8 cellular contexts compared by ENCODE assay signal in the genomic region with DNA sequence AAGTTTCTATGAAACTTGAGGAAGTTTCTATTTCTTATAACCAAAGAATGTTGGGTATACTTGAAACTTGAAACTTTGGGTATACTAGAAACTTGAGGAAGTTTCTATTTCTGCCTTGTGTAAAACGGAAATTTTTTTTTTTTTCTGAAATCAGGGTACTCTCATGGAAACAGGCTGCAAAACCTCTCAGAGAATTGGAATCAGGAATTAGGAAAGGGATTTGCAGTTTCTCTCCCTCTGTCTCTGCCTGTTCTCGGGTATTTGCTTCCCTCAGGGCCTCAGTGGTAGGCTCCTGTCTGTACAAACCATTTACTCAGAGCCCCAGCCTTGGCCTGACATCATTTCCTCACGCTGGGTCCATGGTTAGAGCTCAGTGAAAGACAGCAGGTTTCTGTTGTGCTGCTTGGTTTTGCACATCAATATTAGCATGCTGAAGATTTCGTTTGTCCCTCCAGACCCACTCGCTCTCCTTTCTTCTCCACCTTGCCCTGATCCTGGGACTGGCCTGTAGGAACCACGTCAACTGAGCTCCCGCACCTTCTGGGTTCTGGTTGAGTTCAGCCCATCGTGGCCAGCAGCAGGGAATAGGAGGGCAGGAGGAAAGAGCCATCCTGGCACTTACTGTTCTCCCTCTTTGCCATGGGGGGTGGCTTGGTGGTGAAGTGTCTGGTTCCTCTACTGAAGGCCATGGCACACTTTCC.
DNase-seq lines count a peak whose midpoint lies in the region; ATAC-seq and TF ChIP-seq lines count a peak whose summit lies in the region.

No MANE protein-coding gene starts in this region.

- peaks cover 2% of the 10 kb centered on the region for H3K9me3 Mint-ChIP-seq in activated CD4-positive, alpha-beta memory T cell treated with anti-CD3 and anti-CD28 coated beads for 36 hours

- DNase-seq in CD1c-positive myeloid dendritic cell (ENCODE audit: extremely low spot score) (peak; percentile 68), fibroblast of pulmonary artery (ENCODE audit: low read depth) (peak; percentile 37), smooth muscle cell of the brain vasculature (ENCODE audit: low read depth, low spot score) (peak; percentile 75), NCI-H187 treated with DMSO at 0.1 percent for 48 hours (lab: John Stamatoyannopoulos, UW) (no peak), NCI-H1048 (lab: John Stamatoyannopoulos, UW) (no peak)
- peak; percentile 63 for DNase-seq in activated CD4-positive, alpha-beta memory T cell treated with anti-CD3 and anti-CD28 coated beads for 36 hours

- POLR2A ChIA-PET in activated CD4-positive, alpha-beta memory T cell treated with anti-CD3 and anti-CD28 coated beads for 36 hours (lab: Charles Lee): interaction anchor here (0.8 to 1.4 kb wide), 3 partner anchors 38 to 292 kb away, joined by 3 to 4 read pairs (median 3); no protein-coding TSS in a partner anchor

- intact Hi-C loops in activated CD4-positive, alpha-beta memory T cell treated with anti-CD3 and anti-CD28 coated beads for 36 hours (cut with micrococcal nuclease): loop anchor here (1.0 kb wide), 1 partner anchor 37 kb away; no protein-coding TSS in a partner anchor

- no peak overlapping the region for H3K4me3 ChIP-seq in fibroblast of pulmonary artery (replicated peaks; ENCODE audit: low read depth, low read length)

- peaks cover 35% of the 10 kb centered on the region for H3K4me1 Mint-ChIP-seq in activated CD4-positive, alpha-beta memory T cell treated with anti-CD3 and anti-CD28 coated beads for 36 hours (ENCODE audit: low read depth)

- H3K27ac Mint-ChIP-seq in activated CD4-positive, alpha-beta memory T cell treated with anti-CD3 and anti-CD28 coated beads for 36 hours: peak overlapping the region; percentile 67

- no peaks in the 10 kb centered on the region for H3K36me3 Mint-ChIP-seq in activated CD4-positive, alpha-beta memory T cell treated with anti-CD3 and anti-CD28 coated beads for 36 hours

- peaks cover 2% of the 10 kb centered on the region for H3K27me3 Mint-ChIP-seq in activated CD4-positive, alpha-beta memory T cell treated with anti-CD3 and anti-CD28 coated beads for 36 hours

- ATAC-seq in GM19438 (IDR thresholded peaks at IDR 0.05; ENCODE audit: low read depth, unreplicated experiment) (peak; percentile 78), HG03521 (IDR thresholded peaks at IDR 0.05; ENCODE audit: unreplicated experiment) (peak; percentile 83)

- no peak for TF ChIP-seq CTCF in fibroblast of pulmonary artery (IDR thresholded peaks at IDR 0.05; ENCODE audit: low read length, missing control alignments)

- CTCF ChIA-PET in activated CD4-positive, alpha-beta memory T cell treated with anti-CD3 and anti-CD28 coated beads for 36 hours (lab: Charles Lee): interaction anchor here (0.9 to 1.1 kb wide), 2 partner anchors 172 to 293 kb away, joined by 3 to 4 read pairs; no protein-coding TSS in a partner anchor

- peak overlapping the region; percentile 5 for H3K4me3 Mint-ChIP-seq in activated CD4-positive, alpha-beta memory T cell treated with anti-CD3 and anti-CD28 coated beads for 36 hours

Comparison
In these comparisons a context has a peak if more than half of its experiments do, and no peak if none do; other contexts are left out.
1. DNase-seq: peak in CD1c-positive myeloid dendritic cell (single experiment), activated CD4-positive, alpha-beta memory T cell treated with anti-CD3 and anti-CD28 coated beads for 36 hours (single experiment), fibroblast of pulmonary artery (single experiment) and smooth muscle cell of the brain vasculature (single experiment); none in NCI-H187 treated with DMSO at 0.1 percent for 48 hours (single experiment) and NCI-H1048 (single experiment).